ENCODE assay signal across 10 cellular contexts in the genomic region with DNA sequence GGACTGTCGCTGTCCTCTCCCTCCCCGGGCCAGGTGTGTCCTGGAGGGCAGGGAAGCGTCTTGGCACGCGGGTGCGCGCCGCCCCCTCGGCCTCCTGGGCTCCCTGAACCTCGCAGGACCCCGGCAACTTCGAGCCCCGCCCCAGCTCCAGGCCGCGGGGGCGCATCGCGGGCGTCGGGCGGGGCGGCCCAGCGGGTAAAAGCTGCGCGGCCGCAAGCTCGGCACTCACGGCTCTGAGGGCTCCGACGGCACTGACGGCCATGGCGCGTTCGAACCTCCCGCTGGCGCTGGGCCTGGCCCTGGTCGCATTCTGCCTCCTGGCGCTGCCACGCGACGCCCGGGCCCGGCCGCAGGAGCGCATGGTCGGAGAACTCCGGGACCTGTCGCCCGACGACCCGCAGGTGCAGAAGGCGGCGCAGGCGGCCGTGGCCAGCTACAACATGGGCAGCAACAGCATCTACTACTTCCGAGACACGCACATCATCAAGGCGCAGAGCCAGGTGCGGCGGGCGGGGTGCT. TPM values are rescaled to one million over a fixed set of nuclear protein-coding genes. Genes with fewer than 3 reads are reported as not detected.
DNase-seq lines count a peak whose midpoint lies in the region; ATAC-seq, FAIRE-seq and TF ChIP-seq lines count a peak whose summit lies in the region.
"Had no signal": no experiment of that assay in that cellular context is flagged by ENCODE, and none has a peak within 500 bp of the region (broad histone marks: within the 10 kb centered on the region; RNA-seq: fewer than 3 reads in every experiment).

A gene with protein sequence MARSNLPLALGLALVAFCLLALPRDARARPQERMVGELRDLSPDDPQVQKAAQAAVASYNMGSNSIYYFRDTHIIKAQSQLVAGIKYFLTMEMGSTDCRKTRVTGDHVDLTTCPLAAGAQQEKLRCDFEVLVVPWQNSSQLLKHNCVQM (plus strand): TSS at position 224 of the 519 bp plus-strand sequence. CDS start 37 bp downstream, at position 261.

- intact Hi-C loops in thyroid gland (cut with DNase I): no loop called here

- H3K27me3 ChIP-seq in astrocyte (ENCODE audit: insufficient read depth, low read length) (peaks cover 3% of the 10 kb centered on the region), thyroid gland (no peaks in the 10 kb centered on the region)

- no peak for DNase-seq in activated T-cell treated with anti-CD3 and anti-CD28 coated beads, Interleukin-2, amount 50 U/mL, for 4 hours
- no peak for DNase-seq in activated T-cell treated with anti-CD3 and anti-CD28 coated beads, Interleukin-2, amount 50 U/mL, for 1 hour
- no peak for DNase-seq in astrocyte (ENCODE audit: low read depth)
- DNase-seq in left kidney (ENCODE audit: low read depth, low spot score): peak; percentile 47
- DNase-seq in thyroid gland: peak; percentile 55 to 57
- no peak for DNase-seq in NAMALWA (ENCODE audit: low spot score)
- no peak for DNase-seq in SKM-1 treated with dmso at 0.1 percent for 144 hours (lab: John Stamatoyannopoulos, UW; ENCODE audit: unreplicated experiment)
- DNase-seq: NCI-H187 treated with DMSO at 0.1 percent for 48 hours had no signal

- H3K36me3 Mint-ChIP-seq in activated T-cell treated with anti-CD3 and anti-CD28 coated beads, Interleukin-2, amount 50 U/mL, for 4 hours (ENCODE audit: insufficient read depth): no peaks in the 10 kb centered on the region
- no peaks in the 10 kb centered on the region for H3K36me3 Mint-ChIP-seq in astrocyte (ENCODE audit: low read depth, unreplicated experiment)
- H3K36me3 Mint-ChIP-seq: activated naive CD4-positive, alpha-beta T cell treated with anti-CD3 and anti-CD28 coated beads, Interleukin-2, amount 50 U/mL, for 24 hours had no signal

- no peaks in the 10 kb centered on the region for H4K20me1 ChIP-seq in astrocyte (ENCODE audit: insufficient read depth, low read length)

- 15 to 32% methylated on average over 10 to 16 of the region's 61 CpGs for WGBS in thyroid gland, 2 donors

- H3K4me2 ChIP-seq in astrocyte (ENCODE audit: low read length): peak within 1 kb of the TSS; percentile 19

- no peaks in the 10 kb centered on the region for H3K9me3 ChIP-seq in astrocyte (ENCODE audit: insufficient read depth, low read depth, low read length)
- H3K9me3 ChIP-seq in thyroid gland: no peaks in the 10 kb centered on the region

- H3K79me2 ChIP-seq in astrocyte (ENCODE audit: insufficient read depth, low read length): no peaks in the 10 kb centered on the region

- TF ChIP-seq POLR2A in thyroid gland (IDR thresholded peaks at IDR 0.05): no peak

- TF ChIP-seq CTCF in astrocyte (IDR thresholded peaks at IDR 0.05; ENCODE audit: insufficient read depth, low read depth, low read length) (no peak), thyroid gland (IDR thresholded peaks at IDR 0.05) (no peak)

- no peak within 1 kb of the TSS for H3K9ac ChIP-seq in astrocyte (ENCODE audit: low read length)

- H3K27ac ChIP-seq in astrocyte (ENCODE audit: low read depth, low read length) (no peak within 1 kb of the TSS), thyroid gland (peak within 1 kb of the TSS; percentile 91 to 94 (median 93))

- no peak within 1 kb of the TSS for H3K4me3 Mint-ChIP-seq in activated T-cell treated with anti-CD3 and anti-CD28 coated beads, Interleukin-2, amount 50 U/mL, for 4 hours
- H3K4me3 Mint-ChIP-seq in astrocyte (ENCODE audit: unreplicated experiment): no peak within 1 kb of the TSS

- H3K4me3 ChIP-seq in astrocyte (ENCODE audit: insufficient read depth, low read depth, low read length): no peak within 1 kb of the TSS
- H3K4me3 ChIP-seq in thyroid gland (replicated peaks in 1 of 3): no peak within 1 kb of the TSS

- H3K4me1 Mint-ChIP-seq in activated T-cell treated with anti-CD3 and anti-CD28 coated beads, Interleukin-2, amount 50 U/mL, for 4 hours (ENCODE audit: low read depth): no peaks in the 10 kb centered on the region
- peaks cover 10% of the 10 kb centered on the region for H3K4me1 Mint-ChIP-seq in astrocyte (ENCODE audit: low read depth, unreplicated experiment)
- H3K4me1 Mint-ChIP-seq: activated naive CD4-positive, alpha-beta T cell treated with anti-CD3 and anti-CD28 coated beads, Interleukin-2, amount 50 U/mL, for 24 hours had no signal

- peak; percentile 37 to 49 for ATAC-seq in activated T-cell treated with anti-CD3 and anti-CD28 coated beads, Interleukin-2, amount 50 U/mL, for 4 hours
- ATAC-seq in HG03457 (IDR thresholded peaks at IDR 0.05; ENCODE audit: unreplicated experiment): no peak

- H3K36me3 ChIP-seq in astrocyte (ENCODE audit: insufficient read depth, low read length): no peaks in the 10 kb centered on the region
- H3K36me3 ChIP-seq in thyroid gland: no peaks in the 10 kb centered on the region

- H3K27ac Mint-ChIP-seq in astrocyte (ENCODE audit: unreplicated experiment): no peak within 1 kb of the TSS
- H3K27ac Mint-ChIP-seq: activated naive CD4-positive, alpha-beta T cell treated with anti-CD3 and anti-CD28 coated beads, Interleukin-2, amount 50 U/mL, for 24 hours had no signal

- peaks cover 21% of the 10 kb centered on the region for H3K4me1 ChIP-seq in astrocyte (ENCODE audit: insufficient read depth, low read length)
- H3K4me1 ChIP-seq in thyroid gland: peaks cover 12 to 39% of the 10 kb centered on the region in 2 donors

- peaks cover 22% of the 10 kb centered on the region for H3K27me3 Mint-ChIP-seq in activated T-cell treated with anti-CD3 and anti-CD28 coated beads, Interleukin-2, amount 50 U/mL, for 4 hours (ENCODE audit: low read depth)
- peaks cover 3% of the 10 kb centered on the region for H3K27me3 Mint-ChIP-seq in astrocyte (ENCODE audit: low read depth, unreplicated experiment)

- no peak within 1 kb of the TSS for H2AFZ ChIP-seq in astrocyte (ENCODE audit: low read depth, low read length)

- no peaks in the 10 kb centered on the region for H3K9me3 Mint-ChIP-seq in activated T-cell treated with anti-CD3 and anti-CD28 coated beads, Interleukin-2, amount 50 U/mL, for 4 hours
- H3K9me3 Mint-ChIP-seq in astrocyte (ENCODE audit: unreplicated experiment): peaks cover 2% of the 10 kb centered on the region
- H3K9me3 Mint-ChIP-seq: activated naive CD4-positive, alpha-beta T cell treated with anti-CD3 and anti-CD28 coated beads, Interleukin-2, amount 50 U/mL, for 24 hours had no signal

- no peak for FAIRE-seq in astrocyte (lab: Jason Lieb, UNC)

RNA-seq across cellular contexts. Expression of the gene that starts here (rescaled TPM):
- total RNA-seq in activated T-cell treated with anti-CD3 and anti-CD28 coated beads, Interleukin-2, amount 50 U/mL, for 4 hours: 1 to 10 TPM in 1 of 3 donors, under 1 TPM in 2; 0.38 to 1.0 (median 0.45) TPM
- total RNA-seq in astrocyte (not detected in 2 replicates), thyroid gland (10 to 100 TPM in 3 of 4 donors, 1 to 10 TPM in 1; 7.1 to 53.1 (median 30.6) TPM)

Comparison
In these comparisons a context has a peak if more than half of its experiments do, and no peak if none do; other contexts are left out.
1. DNase-seq: peak in left kidney (single experiment) and thyroid gland (2 of 2); none in activated T-cell treated with anti-CD3 and anti-CD28 coated beads, Interleukin-2, amount 50 U/mL, for 4 hours (single experiment), activated T-cell treated with anti-CD3 and anti-CD28 coated beads, Interleukin-2, amount 50 U/mL, for 1 hour (single experiment), astrocyte (single experiment), NAMALWA (single experiment) and SKM-1 treated with dmso at 0.1 percent for 144 hours (single experiment).